ENCODE assay signal across 8 cellular contexts in the genomic region with DNA sequence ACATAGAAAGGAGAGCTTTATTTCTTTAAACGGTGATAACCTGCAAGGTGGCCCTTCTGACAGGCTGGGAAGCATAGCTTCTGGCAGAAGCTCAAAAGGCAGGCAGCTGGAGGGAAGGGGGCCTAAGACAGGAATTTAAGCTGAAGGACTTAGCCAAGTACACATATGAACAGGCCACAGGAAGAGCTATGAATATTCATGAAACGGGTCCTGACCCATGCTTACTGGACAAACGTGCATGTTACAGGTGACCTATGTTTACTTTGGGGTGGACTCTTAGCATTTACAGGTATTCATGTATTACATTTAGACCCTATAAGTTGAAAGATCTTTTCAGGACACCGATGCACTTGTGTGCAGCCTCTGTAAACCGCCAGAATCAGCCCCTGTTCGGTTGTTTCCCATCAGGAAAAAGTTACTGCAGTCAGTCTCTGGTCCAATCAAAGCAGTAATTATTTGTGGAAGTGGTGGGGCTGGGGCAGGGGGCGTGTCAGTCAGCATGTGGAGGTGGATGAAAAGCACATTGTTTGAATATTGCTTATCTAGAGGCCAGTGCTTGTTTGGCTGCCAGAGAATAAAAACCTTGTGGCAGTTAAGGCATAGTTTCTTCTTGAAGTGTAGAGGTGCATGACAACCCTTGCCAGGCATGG. TPM values are rescaled to one million over a fixed set of nuclear protein-coding genes. Genes with fewer than 3 reads are reported as not detected.
DNase-seq lines count a peak whose midpoint lies in the region; ATAC-seq lines count a peak whose summit lies in the region.

No MANE protein-coding gene starts in this region.

- peaks cover 31% of the 10 kb centered on the region for H3K4me1 Mint-ChIP-seq in T-helper 2 cell treated with Interferon-gamma antibody and Interleukin-4, amounts not matched to agents 5 μg/mL and 100 μg/mL, for 36 hours (ENCODE audit: low read depth)
- peaks cover 34 to 48% of the 10 kb centered on the region in 2 donors for H3K4me1 Mint-ChIP-seq in immature natural killer cell
- H3K4me1 Mint-ChIP-seq in stimulated activated naive B cell treated with anti-CD40 and anti-IgM and Interleukin-4, amounts not matched to agents 10 μg/mL and 1 μg/mL and 100 μg/mL, for 72 hours: peaks cover 22 to 45% of the 10 kb centered on the region in 2 donors

- no peaks in the 10 kb centered on the region for H3K9me3 Mint-ChIP-seq in T-helper 2 cell treated with Interferon-gamma antibody and Interleukin-4, amounts not matched to agents 5 μg/mL and 100 μg/mL, for 36 hours
- peaks cover 0 to 2% (median 0%) of the 10 kb centered on the region in 6 donors for H3K9me3 Mint-ChIP-seq in immature natural killer cell
- H3K9me3 Mint-ChIP-seq in stimulated activated naive B cell treated with anti-CD40 and anti-IgM and Interleukin-4, amounts not matched to agents 10 μg/mL and 1 μg/mL and 100 μg/mL, for 72 hours: no peaks in the 10 kb centered on the region

- peaks cover 10% of the 10 kb centered on the region for H3K36me3 Mint-ChIP-seq in T-helper 2 cell treated with Interferon-gamma antibody and Interleukin-4, amounts not matched to agents 5 μg/mL and 100 μg/mL, for 36 hours (ENCODE audit: low read depth)
- peaks cover 0 to 4% (median 3%) of the 10 kb centered on the region in 3 donors for H3K36me3 Mint-ChIP-seq in immature natural killer cell
- peaks cover 13 to 14% of the 10 kb centered on the region in 2 donors for H3K36me3 Mint-ChIP-seq in stimulated activated naive B cell treated with anti-CD40 and anti-IgM and Interleukin-4, amounts not matched to agents 10 μg/mL and 1 μg/mL and 100 μg/mL, for 72 hours

- peak overlapping the region; percentile 94 for H3K4me3 Mint-ChIP-seq in T-helper 2 cell treated with Interferon-gamma antibody and Interleukin-4, amounts not matched to agents 5 μg/mL and 100 μg/mL, for 36 hours
- H3K4me3 Mint-ChIP-seq in immature natural killer cell: peak overlapping the region in 4 of 5 donors; percentile 36 to 96 (median 95)
- H3K4me3 Mint-ChIP-seq in stimulated activated naive B cell treated with anti-CD40 and anti-IgM and Interleukin-4, amounts not matched to agents 10 μg/mL and 1 μg/mL and 100 μg/mL, for 72 hours: no peak overlapping the region

- ATAC-seq in stimulated activated naive B cell treated with anti-CD40 and anti-IgM and Interleukin-4, amounts not matched to agents 10 μg/mL and 1 μg/mL and 100 μg/mL, for 72 hours (replicated peaks): no peak
- ATAC-seq in GM21786 (IDR thresholded peaks at IDR 0.05; ENCODE audit: unreplicated experiment): no peak

- no peaks in the 10 kb centered on the region for H3K27me3 Mint-ChIP-seq in T-helper 2 cell treated with Interferon-gamma antibody and Interleukin-4, amounts not matched to agents 5 μg/mL and 100 μg/mL, for 36 hours (ENCODE audit: low read depth)
- peaks cover 21 to 33% (median 29%) of the 10 kb centered on the region in 3 donors for H3K27me3 Mint-ChIP-seq in immature natural killer cell (ENCODE audit: low read depth in 3 of 3)
- no peaks in the 10 kb centered on the region for H3K27me3 Mint-ChIP-seq in stimulated activated naive B cell treated with anti-CD40 and anti-IgM and Interleukin-4, amounts not matched to agents 10 μg/mL and 1 μg/mL and 100 μg/mL, for 72 hours

- no peak for DNase-seq in T-helper 2 cell treated with Interferon-gamma antibody and Interleukin-4, amounts not matched to agents 5 μg/mL and 100 μg/mL, for 36 hours (ENCODE audit: low spot score)
- DNase-seq in T-helper 2 cell: no peak
- peak; percentile 59 for DNase-seq in SW480 (ENCODE audit: low spot score)
- no peak for DNase-seq in immature natural killer cell
- DNase-seq in stimulated activated naive B cell treated with anti-CD40 and anti-IgM and Interleukin-4, amounts not matched to agents 10 μg/mL and 1 μg/mL and 100 μg/mL, for 72 hours: no peak
- no peak for DNase-seq in iPS-NIHi11 (ENCODE audit: low spot score)
- DNase-seq in activated CD8-positive, alpha-beta memory T cell treated with anti-CD3 and anti-CD28 coated beads for 24 hours: no peak

- peak overlapping the region; percentile 86 for H3K27ac Mint-ChIP-seq in T-helper 2 cell treated with Interferon-gamma antibody and Interleukin-4, amounts not matched to agents 5 μg/mL and 100 μg/mL, for 36 hours
- peak overlapping the region; percentile 96 to 99 (median 98) for H3K27ac Mint-ChIP-seq in immature natural killer cell
- H3K27ac Mint-ChIP-seq in stimulated activated naive B cell treated with anti-CD40 and anti-IgM and Interleukin-4, amounts not matched to agents 10 μg/mL and 1 μg/mL and 100 μg/mL, for 72 hours: peak overlapping the region; percentile 92

RNA-seq across cellular contexts. Expression of a gene that starts 2.9 kb away (rescaled TPM):
- 1 to 10 TPM; 3.5 to 7.0 (median 5.5) TPM for polyA plus RNA-seq in immature natural killer cell

RNA-seq across cellular contexts. Expression of a gene that starts 8.5 kb away (rescaled TPM):
- 100 to 1,000 TPM in 1 of 3 donors, 10 to 100 TPM in 2; 60.3 to 129 (median 94.2) TPM for polyA plus RNA-seq in immature natural killer cell

Comparison
In these comparisons a context has a peak if more than half of its experiments do, and no peak if none do; other contexts are left out.
1. H3K4me3 Mint-ChIP-seq: peak in T-helper 2 cell treated with Interferon-gamma antibody and Interleukin-4, amounts not matched to agents 5 μg/mL and 100 μg/mL, for 36 hours (single experiment) and immature natural killer cell (4 of 5); none in stimulated activated naive B cell treated with anti-CD40 and anti-IgM and Interleukin-4, amounts not matched to agents 10 μg/mL and 1 μg/mL and 100 μg/mL, for 72 hours (0 of 2).
2. Peak in every context shown above with its lines, with median percentiles within 50 percentile points of each other: H3K27ac Mint-ChIP-seq.